2 cellular contexts compared by ENCODE assay signal in the genomic region with DNA sequence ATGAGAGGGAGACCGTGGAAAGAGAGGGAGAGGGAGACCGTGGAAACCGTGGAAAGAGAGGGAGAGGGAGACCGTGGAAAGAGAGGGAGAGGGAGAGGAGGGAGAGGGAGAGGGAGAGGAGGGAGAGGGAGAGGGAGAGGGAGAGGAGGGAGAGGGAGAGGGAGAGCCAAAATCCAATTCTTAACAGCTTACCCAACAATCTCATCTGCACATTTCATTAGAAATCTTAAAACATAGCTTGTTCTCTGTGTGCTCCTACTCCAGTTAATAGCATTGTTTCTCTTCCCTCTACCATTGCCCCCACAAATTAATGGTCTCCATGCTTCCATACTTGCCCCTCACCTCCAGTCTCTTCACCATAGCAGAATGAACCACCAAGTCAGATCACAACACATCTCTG. TPM values are rescaled to one million over a fixed set of nuclear protein-coding genes. Genes with fewer than 3 reads are reported as not detected.
"Had no signal": no experiment of that assay in that cellular context is flagged by ENCODE, and none has a peak within 500 bp of the region (broad histone marks: within the 10 kb centered on the region; RNA-seq: fewer than 3 reads in every experiment).

No MANE protein-coding gene starts in this region.

RNA-seq across cellular contexts. Expression of a gene that starts 51.8 kb away (rescaled TPM):
- total RNA-seq: Right ventricle myocardium superior, SJSA1 had no signal
